ENCODE assay signal across 12 cellular contexts in genomic region chr1:53324728-53325297, GRCh38. TPM values are rescaled to one million over a fixed set of nuclear protein-coding genes. Genes with fewer than 3 reads are reported as not detected.
DNase-seq lines count a peak whose midpoint lies in the region; ATAC-seq, FAIRE-seq and TF ChIP-seq lines count a peak whose summit lies in the region.
"Had no signal": no experiment of that assay in that cellular context is flagged by ENCODE, and none has a peak within 500 bp of the region (broad histone marks: within the 10 kb centered on the region; RNA-seq: fewer than 3 reads in every experiment).

No MANE protein-coding gene starts in this region.

- no peaks in the 10 kb centered on the region for H3K27me3 Mint-ChIP-seq in stimulated activated naive CD8-positive, alpha-beta T cell treated with anti-CD3 and anti-CD28 coated beads, Interleukin-15, Interleukin-2, amounts not matched to agents 100 ng/mL and 50 ng/mL, for 24 hours

- H3K27ac Mint-ChIP-seq in stimulated activated naive CD8-positive, alpha-beta T cell treated with anti-CD3 and anti-CD28 coated beads, Interleukin-15, Interleukin-2, amounts not matched to agents 100 ng/mL and 50 ng/mL, for 24 hours, result peak overlapping the region; percentile 99

- H3K9me3 ChIP-seq in WERI-Rb-1 (ENCODE audit: severe bottlenecking) (no peaks in the 10 kb centered on the region), upper lobe of right lung (no peaks in the 10 kb centered on the region), SJCRH30 (replicated peaks) (no peaks in the 10 kb centered on the region)

- peaks cover 52% of the 10 kb centered on the region for H3K36me3 Mint-ChIP-seq in stimulated activated naive CD8-positive, alpha-beta T cell treated with anti-CD3 and anti-CD28 coated beads, Interleukin-15, Interleukin-2, amounts not matched to agents 100 ng/mL and 50 ng/mL, for 24 hours (ENCODE audit: low read depth)

- no peak for ATAC-seq in stimulated activated naive CD8-positive, alpha-beta T cell treated with anti-CD3 and anti-CD28 coated beads, Interleukin-15, Interleukin-2, amounts not matched to agents 100 U/mL and 50 U/mL, for 24 hours
- no peak for ATAC-seq in upper lobe of right lung

- H3K36me3 ChIP-seq in WERI-Rb-1, result peaks cover 71% of the 10 kb centered on the region
- no peaks in the 10 kb centered on the region for H3K36me3 ChIP-seq in upper lobe of right lung
- H3K36me3 ChIP-seq in SJCRH30, result no peaks in the 10 kb centered on the region

- intact Hi-C loops in upper lobe of right lung (cut with DNase I), result no loop called here

- peaks cover 30% of the 10 kb centered on the region for H3K4me1 Mint-ChIP-seq in stimulated activated naive CD8-positive, alpha-beta T cell treated with anti-CD3 and anti-CD28 coated beads, Interleukin-15, Interleukin-2, amounts not matched to agents 100 ng/mL and 50 ng/mL, for 24 hours (ENCODE audit: low read depth)

- H3K9me3 Mint-ChIP-seq in stimulated activated naive CD8-positive, alpha-beta T cell treated with anti-CD3 and anti-CD28 coated beads, Interleukin-15, Interleukin-2, amounts not matched to agents 100 ng/mL and 50 ng/mL, for 24 hours, result no peaks in the 10 kb centered on the region

- no peak for DNase-seq in stimulated activated naive CD8-positive, alpha-beta T cell treated with anti-CD3 and anti-CD28 coated beads, Interleukin-15, Interleukin-2, amounts not matched to agents 100 U/mL and 50 U/mL, for 24 hours
- DNase-seq in WERI-Rb-1 (no peak), fibroblast of peridontal ligament (ENCODE audit: extremely low read depth) (peak; percentile 63), D721Med (ENCODE audit: insufficient read length, low spot score) (no peak), upper lobe of right lung (no peak), RCC 7860 (ENCODE audit: low spot score) (no peak), SJCRH30 (no peak)
- DNase-seq: activated CD4-positive, alpha-beta T cell treated with anti-CD3 and anti-CD28 coated beads, Interleukin-2, amount 50 U/mL, for 48 hours; caudate nucleus; head of caudate nucleus; NCI-H1092 treated with DMSO at 0.1 percent for 48 hours had no signal

- H3K4me3 ChIP-seq in WERI-Rb-1 (ENCODE audit: low read depth, low read length) (no peak overlapping the region), upper lobe of right lung (no peak overlapping the region), SJCRH30 (no peak overlapping the region)

- H3K4me1 ChIP-seq in upper lobe of right lung (peaks cover 23% of the 10 kb centered on the region), SJCRH30 (no peaks in the 10 kb centered on the region)

- H3K27ac ChIP-seq in WERI-Rb-1, result peak overlapping the region; percentile 83
- no peak overlapping the region for H3K27ac ChIP-seq in upper lobe of right lung
- H3K27ac ChIP-seq in SJCRH30, result no peak overlapping the region

- FAIRE-seq in D721Med (lab: Jason Lieb, UNC) (no peak), RCC 7860 (lab: Jason Lieb, UNC) (no peak)

- H3K4me3 Mint-ChIP-seq in stimulated activated naive CD8-positive, alpha-beta T cell treated with anti-CD3 and anti-CD28 coated beads, Interleukin-15, Interleukin-2, amounts not matched to agents 100 ng/mL and 50 ng/mL, for 24 hours, result peak overlapping the region; percentile 96

- H3K27me3 ChIP-seq in WERI-Rb-1 (ENCODE audit: insufficient read depth, low read depth, severe bottlenecking) (no peaks in the 10 kb centered on the region), upper lobe of right lung (no peaks in the 10 kb centered on the region), SJCRH30 (no peaks in the 10 kb centered on the region)

- TF ChIP-seq CTCF in WERI-Rb-1 (IDR thresholded peaks at IDR 0.05; ENCODE audit: low read depth, low read length) (no peak), D721Med (IDR thresholded peaks at IDR 0.05; ENCODE audit: insufficient read depth, missing control alignments) (no peak), upper lobe of right lung (IDR thresholded peaks at IDR 0.05) (no peak)

RNA-seq across cellular contexts. Expression of gene LRP8, which starts 3.1 kb away (rescaled TPM):
- 11.6 TPM for total RNA-seq in upper lobe of right lung
- 17.9 and 21.4 TPM in 2 replicates for total RNA-seq in SJCRH30 (2014; rRNA removed; shearing (Covaris generic))
